In the genomic region with DNA sequence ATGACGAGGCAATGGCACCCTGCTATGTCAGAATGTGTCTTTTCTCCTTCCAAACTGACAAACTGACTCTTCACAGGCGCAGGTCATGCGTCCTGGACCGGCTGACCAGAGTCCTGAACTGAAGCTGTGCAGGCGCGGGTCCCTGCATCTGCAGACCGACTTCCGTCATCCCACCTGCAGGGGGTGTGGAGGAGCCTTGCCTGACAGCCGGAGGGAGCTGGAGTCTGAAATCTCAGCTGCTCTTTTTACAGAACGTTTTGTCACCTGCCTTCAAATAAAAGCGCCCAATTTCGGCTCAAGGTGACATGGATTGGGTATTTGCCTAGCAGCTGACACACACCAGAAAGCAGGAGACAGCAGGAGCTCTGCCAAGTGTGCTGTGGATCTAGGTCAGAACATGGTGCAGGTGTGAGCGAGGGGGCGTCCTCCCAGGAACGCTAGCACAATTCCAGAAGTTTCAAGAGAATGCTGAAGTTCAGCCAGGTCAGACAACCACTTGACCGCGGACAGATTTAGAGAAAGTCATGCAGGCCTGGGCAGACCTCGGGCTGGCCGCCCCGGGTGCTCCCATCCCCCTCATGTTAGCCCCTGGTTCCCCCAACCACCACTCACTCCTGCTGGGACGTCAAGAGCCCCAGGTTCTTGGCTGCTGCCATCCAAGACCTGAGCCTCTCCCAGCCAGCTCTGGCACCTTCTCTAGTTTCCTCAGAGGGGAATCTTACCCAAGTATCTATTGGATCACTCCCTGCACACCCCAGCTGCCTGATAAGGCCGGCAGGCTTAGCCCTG, we compare ENCODE assay signal across 8 cellular contexts. TPM values are rescaled to one million over a fixed set of nuclear protein-coding genes. Genes with fewer than 3 reads are reported as not detected.
DNase-seq lines count a peak whose midpoint lies in the region; ATAC-seq and TF ChIP-seq lines count a peak whose summit lies in the region.

No MANE protein-coding gene starts in this region.

- H3K9me3 ChIP-seq in cardiac muscle cell (ENCODE audit: low read depth) = no peaks in the 10 kb centered on the region
- H3K9me3 ChIP-seq in spleen = no peaks in the 10 kb centered on the region

- no peak overlapping the region for H3K4me3 ChIP-seq in cardiac muscle cell
- H3K4me3 ChIP-seq in spleen = no peak overlapping the region

- no peak overlapping the region for H3K27ac Mint-ChIP-seq in activated naive CD4-positive, alpha-beta T cell treated with anti-CD3 and anti-CD28 coated beads, Interleukin-2, amount 50 U/mL, for 72 hours

- in situ Hi-C loops in SK-MEL-5 (cut with HindIII; ENCODE audit: low pct_unique_long_range_greater_than_20kb, low sequenced_read_pairs) = no loop called here

- intact Hi-C loops in spleen (cut with DNase I; ENCODE audit: low total_unique reads) = no loop called here

- TF ChIP-seq CTCF in cardiac muscle cell (IDR thresholded peaks at IDR 0.05; ENCODE audit: low read depth, low read length) (peak; percentile 25), spleen (IDR thresholded peaks at IDR 0.05 in 8 of 11, conservative IDR thresholded peaks at IDR 0.05 in 3 of 11) (peak in 1 of 11 experiments; percentile 5)

- H3K9me3 Mint-ChIP-seq in activated naive CD4-positive, alpha-beta T cell treated with anti-CD3 and anti-CD28 coated beads, Interleukin-2, amount 50 U/mL, for 72 hours = no peaks in the 10 kb centered on the region

- no peaks in the 10 kb centered on the region for H3K36me3 Mint-ChIP-seq in activated naive CD4-positive, alpha-beta T cell treated with anti-CD3 and anti-CD28 coated beads, Interleukin-2, amount 50 U/mL, for 72 hours

- no peak for ATAC-seq in activated naive CD4-positive, alpha-beta T cell treated with anti-CD3 and anti-CD28 coated beads, Interleukin-2, amount 50 U/mL, for 72 hours

- peak; percentile 27 for DNase-seq in NCI-H2171 treated with DMSO at 0.1 percent for 48 hours (lab: John Stamatoyannopoulos, UW)
- DNase-seq in NCI-H2171 (lab: John Stamatoyannopoulos, UW) = no peak
- peak; percentile 20 for DNase-seq in SK-MEL-5 (ENCODE audit: low read depth, low spot score)
- peak in 1 of 2 donors; percentile 84 for DNase-seq in cardiac muscle cell (ENCODE audit: low read depth in 1 of 2, low spot score in 1 of 2)
- DNase-seq in spleen = peak; percentile 64
- no peak for DNase-seq in NOMO-1 treated with DMSO at 0.1 percent for 48 hours (lab: John Stamatoyannopoulos, UW; ENCODE audit: unreplicated experiment)
- DNase-seq in activated naive CD4-positive, alpha-beta T cell treated with anti-CD3 and anti-CD28 coated beads, Interleukin-2, amount 50 U/mL, for 72 hours (ENCODE audit: low spot score in 2 of 2) = no peak
- no peak for DNase-seq in epidermal melanocyte (ENCODE audit: insufficient read length, low spot score)

- H3K36me3 ChIP-seq in cardiac muscle cell = no peaks in the 10 kb centered on the region
- peaks cover 0 to 4% (median 0%) of the 10 kb centered on the region in 6 donors for H3K36me3 ChIP-seq in spleen

- TF ChIP-seq POLR2A in spleen (IDR thresholded peaks at IDR 0.05) = no peak

- H3K4me1 ChIP-seq in cardiac muscle cell (ENCODE audit: low read depth) (peaks cover 42% of the 10 kb centered on the region), spleen (peaks cover 31 to 100% (median 91%) of the 10 kb centered on the region in 6 donors)

- H3K27ac ChIP-seq in cardiac muscle cell (peak overlapping the region; percentile 56), spleen (peak overlapping the region in 1 of 8 donors; percentile 5)

- WGBS in spleen, 5 donors = 73 to 83% (median 78%) methylated on average over 22 of the region's 22 CpGs

- H3K27me3 ChIP-seq in cardiac muscle cell (no peaks in the 10 kb centered on the region), spleen (replicated peaks in 1 of 7) (no peaks in the 10 kb centered on the region)

RNA-seq across cellular contexts. Expression of a gene that starts 32.8 kb away (rescaled TPM):
- total RNA-seq in SK-MEL-5 (2014; rRNA removed; shearing (Covaris generic)) = 4.0 and 4.7 TPM in 2 replicates
- polyA plus RNA-seq in SK-MEL-5 (2015; cell fraction: cytosol; rRNA removed) = 10.0 and 10.9 TPM in 2 replicates
- 4.9 and 10.1 TPM in 2 replicates for polyA plus RNA-seq in SK-MEL-5 (2015; cell fraction: nucleus; rRNA removed)
- 19.4 and 20.7 TPM in 2 replicates for total RNA-seq in cardiac muscle cell
- polyA plus RNA-seq in cardiac muscle cell = 14.8 and 18.2 TPM in 2 replicates
- 10 to 100 TPM; 23.0 to 44.8 (median 32.1) TPM for total RNA-seq in spleen
- polyA plus RNA-seq in spleen = 10 to 100 TPM in 1 of 3 donors, 1 to 10 TPM in 2; 4.5 to 14.2 (median 7.9) TPM
- total RNA-seq in activated naive CD4-positive, alpha-beta T cell treated with anti-CD3 and anti-CD28 coated beads, Interleukin-2, amount 50 U/mL, for 72 hours = 10 to 100 TPM; 18.8 to 23.0 TPM

RNA-seq across cellular contexts. Expression of a gene that starts 51.1 kb away (rescaled TPM):
- total RNA-seq in SK-MEL-5 (2014; rRNA removed; shearing (Covaris generic)) = 8.3 and 12.7 TPM in 2 replicates
- polyA plus RNA-seq in SK-MEL-5 (2015; cell fraction: cytosol; rRNA removed) = 18.4 and 20.9 TPM in 2 replicates
- 107 and 119 TPM in 2 replicates for polyA plus RNA-seq in SK-MEL-5 (2015; cell fraction: nucleus; rRNA removed)
- total RNA-seq in cardiac muscle cell = 218 and 298 TPM in 2 replicates
- polyA plus RNA-seq in cardiac muscle cell = 370 and 442 TPM in 2 replicates
- 10 to 100 TPM; 37.5 to 82.3 (median 44.4) TPM for total RNA-seq in spleen
- 10 to 100 TPM; 31.7 to 58.2 (median 49.0) TPM for polyA plus RNA-seq in spleen
- total RNA-seq in activated naive CD4-positive, alpha-beta T cell treated with anti-CD3 and anti-CD28 coated beads, Interleukin-2, amount 50 U/mL, for 72 hours = 10 to 100 TPM; 19.7 to 30.8 TPM

RNA-seq across cellular contexts. Expression of a gene that starts 54.3 kb away (rescaled TPM):
- 151 and 174 TPM in 2 replicates for total RNA-seq in SK-MEL-5 (2014; rRNA removed; shearing (Covaris generic))
- polyA plus RNA-seq in SK-MEL-5 (2015; cell fraction: cytosol; rRNA removed) = 265 and 331 TPM in 2 replicates
- 77.7 and 113 TPM in 2 replicates for polyA plus RNA-seq in SK-MEL-5 (2015; cell fraction: nucleus; rRNA removed)
- 514 and 568 TPM in 2 replicates for total RNA-seq in cardiac muscle cell
- polyA plus RNA-seq in cardiac muscle cell = 398 and 473 TPM in 2 replicates
- total RNA-seq in spleen = 100 to 1,000 TPM; 183 to 309 (median 203) TPM
- 100 to 1,000 TPM; 131 to 276 (median 141) TPM for polyA plus RNA-seq in spleen
- total RNA-seq in activated naive CD4-positive, alpha-beta T cell treated with anti-CD3 and anti-CD28 coated beads, Interleukin-2, amount 50 U/mL, for 72 hours = 100 to 1,000 TPM; 153 to 236 TPM

Comparison
In these comparisons a context has a peak if more than half of its experiments do, and no peak if none do; other contexts are left out.
1. DNase-seq: peak in NCI-H2171 treated with DMSO at 0.1 percent for 48 hours (single experiment), SK-MEL-5 (single experiment) and spleen (single experiment); none in NCI-H2171 (single experiment), NOMO-1 treated with DMSO at 0.1 percent for 48 hours (single experiment), activated naive CD4-positive, alpha-beta T cell treated with anti-CD3 and anti-CD28 coated beads, Interleukin-2, amount 50 U/mL, for 72 hours (0 of 2) and epidermal melanocyte (single experiment).